Comparison of ENCODE assay signal across 1 cellular context in the genomic region with DNA sequence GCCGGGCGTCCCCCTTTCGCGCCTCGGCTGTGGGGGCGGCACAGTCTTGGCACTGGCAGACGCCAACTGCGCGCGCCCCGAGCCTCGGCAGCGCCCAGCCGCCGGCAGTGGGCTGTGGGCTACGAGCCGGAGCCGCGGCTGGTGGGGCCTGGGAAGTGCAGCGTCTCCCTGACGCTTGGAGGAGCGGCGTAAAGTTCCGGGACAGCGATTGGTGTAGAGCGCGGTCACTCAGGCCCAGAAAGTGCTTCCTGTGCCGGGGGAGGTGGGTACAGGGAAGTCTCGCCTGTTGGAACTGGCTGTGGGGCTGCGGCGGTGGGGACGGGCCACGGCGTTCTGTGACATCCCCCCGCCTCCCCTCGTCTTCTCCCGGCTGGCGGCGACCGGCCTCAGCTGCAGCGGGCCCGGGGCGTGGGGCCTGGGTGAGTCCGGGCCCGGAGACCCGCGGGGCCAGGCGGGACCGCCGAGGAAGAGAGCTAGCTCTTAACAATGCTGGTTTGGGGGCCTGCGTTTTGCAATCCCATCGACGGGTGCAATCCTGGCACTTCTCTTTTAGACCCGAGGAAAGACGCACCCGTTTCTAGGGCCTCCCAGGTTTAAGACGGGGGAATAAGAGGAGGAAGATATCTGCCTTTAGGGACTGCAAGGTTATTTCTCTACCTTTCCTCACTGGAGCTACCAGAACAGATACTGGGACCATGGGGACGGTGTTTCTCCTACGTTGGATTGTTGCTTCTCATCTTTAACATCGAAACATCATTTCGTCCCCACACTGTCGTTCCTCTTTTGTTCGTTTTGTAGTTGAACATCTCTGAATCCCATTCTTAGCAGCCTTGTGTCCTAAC.
TF ChIP-seq lines count a peak whose summit lies in the region.

A gene (minus strand): TSS at position 157 of the 842 bp plus-strand sequence. CDS start 233 bp downstream, outside the sequence.
A gene (plus strand): TSS at position 265 of the 842 bp plus-strand sequence. CDS start 4,575 bp downstream, outside the sequence.

TF ChIP-seq in H1, 55 proteins besides CTCF, POLR2A, EP300 and RAD21:
- TF ChIP-seq, protein P1, sequence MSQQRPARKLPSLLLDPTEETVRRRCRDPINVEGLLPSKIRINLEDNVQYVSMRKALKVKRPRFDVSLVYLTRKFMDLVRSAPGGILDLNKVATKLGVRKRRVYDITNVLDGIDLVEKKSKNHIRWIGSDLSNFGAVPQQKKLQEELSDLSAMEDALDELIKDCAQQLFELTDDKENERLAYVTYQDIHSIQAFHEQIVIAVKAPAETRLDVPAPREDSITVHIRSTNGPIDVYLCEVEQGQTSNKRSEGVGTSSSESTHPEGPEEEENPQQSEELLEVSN (IDR thresholded peaks at IDR 0.05), result peak; percentile 48; the same call in 1 of the 2 replicates
- TF ChIP-seq RBBP5 (IDR thresholded peaks at IDR 0.05; ENCODE audit: borderline replicate concordance, low read depth, low read length), result peak; percentile 78; the same call in 1 of the 2 replicates
- peak; percentile 52; the same call in 1 of the 2 replicates for TF ChIP-seq TAF1 (IDR thresholded peaks at IDR 0.05; ENCODE audit: low read depth, low read length)
- TF ChIP-seq GABPA (IDR thresholded peaks at IDR 0.05; ENCODE audit: borderline replicate concordance, insufficient read depth, low read length), result peak; percentile 79; the same call in 1 of the 2 replicates
- peak; percentile 80 for TF ChIP-seq CHD2 (IDR thresholded peaks at IDR 0.05; ENCODE audit: low read length)
- 0 out of 2 replicates have a peak, but pooled peaks have one; percentile 32 for TF ChIP-seq TBP (IDR thresholded peaks at IDR 0.05; ENCODE audit: low read depth, low read length)
- peak; percentile 89 for TF ChIP-seq ASH2L (IDR thresholded peaks at IDR 0.05; ENCODE audit: low read length)
- TF ChIP-seq JUND (IDR thresholded peaks at IDR 0.05; ENCODE audit: low read length), result no peak
- TF ChIP-seq BACH1 (IDR thresholded peaks at IDR 0.05; ENCODE audit: low read length), result 0 out of 2 replicates have a peak, but pooled peaks have one; percentile 23
- peak; percentile 55 for TF ChIP-seq SP2 (IDR thresholded peaks at IDR 0.05; ENCODE audit: low read length)
- no peak for TF ChIP-seq HDAC2 (IDR thresholded peaks at IDR 0.05; ENCODE audit: borderline replicate concordance in 1 of 2, low read depth in 2 of 2, low read length in 2 of 2)
- peak; percentile 80 for TF ChIP-seq POLR2AphosphoS5 (IDR thresholded peaks at IDR 0.05; ENCODE audit: low read depth, low read length)
- no peak for TF ChIP-seq BRCA1 (IDR thresholded peaks at IDR 0.05; ENCODE audit: low read depth, low read length)
- TF ChIP-seq JUN (IDR thresholded peaks at IDR 0.05; ENCODE audit: low read depth, low read length), result no peak
- peak; percentile 76 for TF ChIP-seq KDM4A (IDR thresholded peaks at IDR 0.05; ENCODE audit: low read depth, low read length, severe bottlenecking)
- TF ChIP-seq SRF (IDR thresholded peaks at IDR 0.05; ENCODE audit: low read depth, low read length), result no peak
- no peak for TF ChIP-seq BCL11A (IDR thresholded peaks at IDR 0.05; ENCODE audit: low read depth in 2 of 2, low read length in 2 of 2)
- TF ChIP-seq PHF8 (conservative IDR thresholded peaks at IDR 0.05; ENCODE audit: low read depth, low read length), result peak; percentile 63
- TF ChIP-seq KDM1A (IDR thresholded peaks at IDR 0.05; ENCODE audit: borderline replicate concordance, low read length), result no peak; the same call in 1 of the 2 replicates
- TF ChIP-seq CREB1 (IDR thresholded peaks at IDR 0.05), result peak; percentile 74
- peak; percentile 86 for TF ChIP-seq SP1 (IDR thresholded peaks at IDR 0.05; ENCODE audit: low read depth, low read length)
- no peak for TF ChIP-seq GTF2F1 (IDR thresholded peaks at IDR 0.05; ENCODE audit: borderline replicate concordance, low read depth, low read length)
- peak; percentile 17; the same call in 1 of the 2 replicates for TF ChIP-seq CEBPB (IDR thresholded peaks at IDR 0.05; ENCODE audit: low read depth, low read length)
- no peak for TF ChIP-seq CBX5 (IDR thresholded peaks at IDR 0.05; ENCODE audit: low read depth, low read length)
